In genomic region chr3:12192655-12193484, GRCh38 we compare ENCODE assay signal across 15 cellular contexts. TPM values are rescaled to one million over a fixed set of nuclear protein-coding genes. Genes with fewer than 3 reads are reported as not detected.
A peak's percentile ranks its signal among the peaks of the same experiment; 100 is the strongest.
DNase-seq lines count a peak whose midpoint lies in the region; ATAC-seq and TF ChIP-seq lines count a peak whose summit lies in the region.
"Had no signal": no experiment of that assay in that cellular context is flagged by ENCODE, and none has a peak within 500 bp of the region (broad histone marks: within the 10 kb centered on the region; RNA-seq: fewer than 3 reads in every experiment).

No MANE protein-coding gene starts in this region.

- no peak for TF ChIP-seq POLR2A in vagina (IDR thresholded peaks at IDR 0.05)

- H3K9me3 ChIP-seq in muscle layer of duodenum (ENCODE audit: control insufficient read depth in 1 of 2, low read length in 2 of 2) (no peaks in the 10 kb centered on the region), vagina (no peaks in the 10 kb centered on the region)
- H3K9me3 ChIP-seq: testis had no signal

- intact Hi-C loops in natural killer cell (cut with micrococcal nuclease): no loop called here
- intact Hi-C loops in vagina (cut with DNase I): no loop called here

- no peak for DNase-seq in natural killer cell treated with Interleukin-12 subunit alpha and Interleukin-12 subunit beta and Interleukin-15 and Interleukin-18, amount 100 ng/mL, for 72 hours (ENCODE audit: low spot score)
- DNase-seq in natural killer cell (no peak), brain microvascular endothelial cell (no peak), vagina (ENCODE audit: extremely low spot score in 2 of 2) (peak in 1 of 2 donors; percentile 22), omental fat pad (ENCODE audit: low spot score) (no peak)
- DNase-seq in stimulated activated CD4-positive, alpha-beta T cell treated with anti-CD3 and anti-CD28 coated beads, Interleukin-4, amount 100 ng/mL, for 4 hours: no peak
- DNase-seq in central memory CD4-positive, alpha-beta T cell: no peak
- DNase-seq: activated naive CD4-positive, alpha-beta T cell treated with anti-CD3 and anti-CD28 coated beads, Interleukin-2, amount 50 U/mL, for 16 hours; DMS 273 treated with DMSO at 0.1 percent for 48 hours; left ventricle myocardium superior; NCI-H187 treated with DMSO at 0.1 percent for 48 hours; NCI-H69; testis had no signal

- H3K27me3 ChIP-seq in brain microvascular endothelial cell (replicated peaks) (no peaks in the 10 kb centered on the region), muscle layer of duodenum (ENCODE audit: low read depth, low read length) (no peaks in the 10 kb centered on the region), vagina (no peaks in the 10 kb centered on the region)
- H3K27me3 ChIP-seq: testis had no signal

- no peaks in the 10 kb centered on the region for H3K36me3 Mint-ChIP-seq in natural killer cell treated with Interleukin-12 subunit alpha and Interleukin-12 subunit beta and Interleukin-15 and Interleukin-18, amount 100 ng/mL, for 72 hours
- no peaks in the 10 kb centered on the region for H3K36me3 Mint-ChIP-seq in natural killer cell

- H3K27ac Mint-ChIP-seq in natural killer cell treated with Interleukin-12 subunit alpha and Interleukin-12 subunit beta and Interleukin-15 and Interleukin-18, amount 100 ng/mL, for 72 hours: peak overlapping the region in 1 of 2 donors; percentile 84
- no peak overlapping the region for H3K27ac Mint-ChIP-seq in natural killer cell

- in situ Hi-C loops in brain microvascular endothelial cell (cut with HindIII; ENCODE audit: low pct_ligation_motif_present, low sequenced_read_pairs): loop anchor here (25.0 kb wide), 1 partner anchor 269 kb away; no protein-coding TSS in a partner anchor

- H3K4me3 Mint-ChIP-seq in natural killer cell treated with Interleukin-12 subunit alpha and Interleukin-12 subunit beta and Interleukin-15 and Interleukin-18, amount 100 ng/mL, for 72 hours: peak overlapping the region; percentile 72
- H3K4me3 Mint-ChIP-seq in natural killer cell: no peak overlapping the region

- peaks cover 5 to 15% of the 10 kb centered on the region in 2 donors for H3K27me3 Mint-ChIP-seq in natural killer cell treated with Interleukin-12 subunit alpha and Interleukin-12 subunit beta and Interleukin-15 and Interleukin-18, amount 100 ng/mL, for 72 hours
- H3K27me3 Mint-ChIP-seq in natural killer cell (ENCODE audit: low read depth in 2 of 2): peaks cover 4 to 21% of the 10 kb centered on the region in 2 donors

- H3K4me1 Mint-ChIP-seq in natural killer cell treated with Interleukin-12 subunit alpha and Interleukin-12 subunit beta and Interleukin-15 and Interleukin-18, amount 100 ng/mL, for 72 hours (ENCODE audit: low read depth in 2 of 2): peaks cover 9 to 48% of the 10 kb centered on the region in 2 donors
- no peaks in the 10 kb centered on the region for H3K4me1 Mint-ChIP-seq in natural killer cell

- H3K4me1 ChIP-seq in muscle layer of duodenum (ENCODE audit: control insufficient read depth in 1 of 2, insufficient read depth in 2 of 2, low read length in 2 of 2): peaks cover 4 to 28% of the 10 kb centered on the region in 2 donors
- peaks cover 46% of the 10 kb centered on the region for H3K4me1 ChIP-seq in vagina
- H3K4me1 ChIP-seq: testis had no signal

- ATAC-seq in natural killer cell treated with Interleukin-12 subunit alpha and Interleukin-12 subunit beta and Interleukin-15 and Interleukin-18, amount 100 ng/mL, for 72 hours: no peak
- ATAC-seq in natural killer cell (no peak), omental fat pad (ENCODE audit: low FRiP score) (no peak)

- no peaks in the 10 kb centered on the region for H3K36me3 ChIP-seq in brain microvascular endothelial cell (replicated peaks)
- H3K36me3 ChIP-seq in muscle layer of duodenum (ENCODE audit: control insufficient read depth in 1 of 2, insufficient read depth in 2 of 2, low read length in 2 of 2): no peaks in the 10 kb centered on the region
- no peaks in the 10 kb centered on the region for H3K36me3 ChIP-seq in vagina

- H3K9me3 Mint-ChIP-seq in natural killer cell treated with Interleukin-12 subunit alpha and Interleukin-12 subunit beta and Interleukin-15 and Interleukin-18, amount 100 ng/mL, for 72 hours: no peaks in the 10 kb centered on the region
- H3K9me3 Mint-ChIP-seq in natural killer cell: no peaks in the 10 kb centered on the region

- H3K4me3 ChIP-seq in brain microvascular endothelial cell (ENCODE audit: low read depth, low read length) (no peak overlapping the region), muscle layer of duodenum (ENCODE audit: low read depth in 1 of 2, low read length in 2 of 2) (no peak overlapping the region), vagina (no peak overlapping the region)
- H3K4me3 ChIP-seq: testis had no signal

- TF ChIP-seq CTCF in natural killer cell (IDR thresholded peaks at IDR 0.05): no peak
- TF ChIP-seq CTCF in brain microvascular endothelial cell (IDR thresholded peaks at IDR 0.05; ENCODE audit: low read depth, low read length, missing control alignments): no peak
- no peak for TF ChIP-seq CTCF in vagina (IDR thresholded peaks at IDR 0.05)
- no peak for TF ChIP-seq CTCF in omental fat pad (IDR thresholded peaks at IDR 0.05)

- H3K27ac ChIP-seq in brain microvascular endothelial cell (peak overlapping the region; percentile 49), muscle layer of duodenum (ENCODE audit: low read length) (peak overlapping the region; percentile 67), vagina (peak overlapping the region; percentile 59)
- H3K27ac ChIP-seq: testis had no signal

RNA-seq across cellular contexts. Expression of gene TIMP4, which starts 34.2 kb away (rescaled TPM):
- not detected for total RNA-seq in natural killer cell treated with Interleukin-12 subunit alpha and Interleukin-12 subunit beta and Interleukin-15 and Interleukin-18, amount 100 ng/mL, for 72 hours
- total RNA-seq in natural killer cell: not detected
- total RNA-seq in vagina: 35.1 TPM
- total RNA-seq in omental fat pad: 100 to 1,000 TPM; 145 to 295 (median 192) TPM
- total RNA-seq: activated CD8-positive, alpha-beta memory T cell treated with anti-CD3 and anti-CD28 coated beads for 36 hours had no signal

Comparison
In these comparisons a context has a peak if more than half of its experiments do, and no peak if none do; other contexts are left out.
1. RNA of gene TIMP4, which starts 34.2 kb away (total RNA-seq): 145 to 295 TPM in omental fat pad and 35.1 TPM in vagina (single experiment); not detected in natural killer cell treated with Interleukin-12 subunit alpha and Interleukin-12 subunit beta and Interleukin-15 and Interleukin-18, amount 100 ng/mL, for 72 hours and not detected in natural killer cell; every median in the first group is over 10 times any median in the second.
2. Peak in every context shown above with its lines, with median percentiles within 50 percentile points of each other: H3K27ac ChIP-seq.